25 cellular contexts compared by ENCODE assay signal in genomic region chr12:88360349-88360748, GRCh38.
"Had no signal": no experiment of that assay in that cellular context is flagged by ENCODE, and none has a peak within 500 bp of the region (broad histone marks: within the 10 kb centered on the region; RNA-seq: fewer than 3 reads in every experiment).

No MANE protein-coding gene starts in this region.

- H3K36me3 ChIP-seq: adrenal gland, ascending aorta, esophagus muscularis mucosa, transverse colon had no signal

- H3K27me3 ChIP-seq: adrenal gland, ascending aorta, esophagus muscularis mucosa, transverse colon had no signal

- ATAC-seq: activated CD4-positive, alpha-beta T cell treated with anti-CD3 and anti-CD28 coated beads for 36 hours; activated T-helper 17 cell treated with anti-CD3 and anti-CD28 coated beads, Interleukin-2, amount 50 U/mL, for 72 hours; natural killer cell; sciatic nerve; stimulated activated naive B cell treated with anti-CD40 and anti-IgM and Interleukin-4, amounts not matched to agents 10 μg/mL and 1 μg/mL and 100 μg/mL, for 72 hours had no signal

- H3K9me3 ChIP-seq: adrenal gland, ascending aorta, esophagus muscularis mucosa, transverse colon had no signal

- FAIRE-seq: endothelial cell of umbilical vein, frontal cortex, urothelium cell line had no signal

- H3K27ac ChIP-seq: adrenal gland, ascending aorta, esophagus muscularis mucosa, transverse colon had no signal

- H3K4me2 ChIP-seq: smooth muscle cell had no signal

- H3K4me3 ChIP-seq: adrenal gland, ascending aorta, esophagus muscularis mucosa, smooth muscle cell, transverse colon had no signal

- H3K4me1 ChIP-seq: ascending aorta had no signal

- DNase-seq: activated B cell treated with CpG ODN at 0.5 μM for 24 hours; activated CD4-positive, alpha-beta T cell treated with anti-CD3 and anti-CD28 coated beads for 36 hours; activated CD4-positive, alpha-beta T cell treated with anti-CD3 and anti-CD28 coated beads, Interleukin-2, amount 50 U/mL, for 4 hours; activated CD8-positive, alpha-beta memory T cell treated with anti-CD3 and anti-CD28 coated beads for 24 hours; activated CD8-positive, alpha-beta memory T cell treated with anti-CD3 and anti-CD28 coated beads, Interleukin-2, amount 50 U/mL, for 4 hours; activated T-cell treated with anti-CD3 and anti-CD28 coated beads, Interleukin-2, amount 50 U/mL, for 24 hours; adrenal gland; central memory CD4-positive, alpha-beta T cell; effector memory CD4-positive, alpha-beta T cell; hippocampal formation; midbrain; natural killer cell; nucleus accumbens; stimulated activated CD4-positive, alpha-beta T cell treated with anti-CD3 and anti-CD28 coated beads, Interleukin-15, amount 100 ng/mL, for 24 hours; stimulated activated CD8-positive, alpha-beta memory T cell treated with anti-CD3 and anti-CD28 coated beads, Interleukin-4, amount 100 ng/mL, for 48 hours; stimulated activated naive B cell treated with anti-CD40 and anti-IgM and Interleukin-4, amounts not matched to agents 10 μg/mL and 1 μg/mL and 100 μg/mL, for 72 hours; transverse colon had no signal
